ENCODE assay signal across 21 cellular contexts in genomic region chr17:82927661-82928601, GRCh38.
DNase-seq lines count a peak whose midpoint lies in the region; ATAC-seq, FAIRE-seq and TF ChIP-seq lines count a peak whose summit lies in the region.
"Had no signal": no experiment of that assay in that cellular context is flagged by ENCODE, and none has a peak within 500 bp of the region (broad histone marks: within the 10 kb centered on the region; RNA-seq: fewer than 3 reads in every experiment).

No MANE protein-coding gene starts in this region.

- no peak overlapping the region for H3K4me2 ChIP-seq in HepG2 (ENCODE audit: low read depth, low read length)

- no peak overlapping the region for H2AFZ ChIP-seq in HepG2 (ENCODE audit: low read length)

- H3K27me3 ChIP-seq in right atrium auricular region (no peaks in the 10 kb centered on the region), SJCRH30 (no peaks in the 10 kb centered on the region), HepG2 (ENCODE audit: control insufficient read depth in 1 of 2, insufficient read depth in 2 of 2, low read length in 2 of 2) (no peaks in the 10 kb centered on the region), spleen (replicated peaks in 1 of 7) (no peaks in the 10 kb centered on the region)
- H3K27me3 ChIP-seq: MG63 had no signal

- intact Hi-C loops in Right ventricle myocardium superior (cut with DNase I): no loop called here
- intact Hi-C loops in HepG2 (cut with micrococcal nuclease; ENCODE audit: unreplicated experiment): no loop called here
- intact Hi-C loops in spleen (cut with DNase I; ENCODE audit: low total_unique reads): no loop called here

- H3K36me3 ChIP-seq in right atrium auricular region: peaks cover 77% of the 10 kb centered on the region
- peaks cover 84% of the 10 kb centered on the region for H3K36me3 ChIP-seq in SJCRH30
- peaks cover 36 to 61% of the 10 kb centered on the region in 2 experiments for H3K36me3 ChIP-seq in HepG2 (replicated peaks in 1 of 2; ENCODE audit: control insufficient read depth in 1 of 2, insufficient read depth in 2 of 2, low read length in 2 of 2)
- H3K36me3 ChIP-seq in spleen: peaks cover 2 to 100% (median 84%) of the 10 kb centered on the region in 6 donors

- H3K4me3 ChIP-seq in right atrium auricular region (no peak overlapping the region), SJCRH30 (no peak overlapping the region), HepG2 (replicated peaks in 1 of 3; ENCODE audit: insufficient read depth in 1 of 3, low read depth in 2 of 3, low read length in 3 of 3) (no peak overlapping the region), spleen (no peak overlapping the region), coronary artery (no peak overlapping the region)
- H3K4me3 ChIP-seq: MG63 had no signal

- TF ChIP-seq CTCF in right atrium auricular region (IDR thresholded peaks at IDR 0.05) (no peak), HepG2 (CRISPR knock-in tag; IDR thresholded peaks at IDR 0.05) (no peak), spleen (IDR thresholded peaks at IDR 0.05 in 8 of 11, conservative IDR thresholded peaks at IDR 0.05 in 3 of 11) (no peak), coronary artery (IDR thresholded peaks at IDR 0.05) (no peak)

- in situ Hi-C loops in HepG2 (cut with HindIII; ENCODE audit: extremely low pct_ligation_motif_present, low pct_unique_long_range_greater_than_20kb): loop anchor here (5.0 kb wide), 1 partner anchor 146 kb away; no protein-coding TSS in a partner anchor

- TF ChIP-seq EP300 in HepG2 (IDR thresholded peaks at IDR 0.05; ENCODE audit: low read depth in 2 of 2, low read length in 2 of 2): no peak
- no peak for TF ChIP-seq EP300 in HepG2 (CRISPR knock-in tag; IDR thresholded peaks at IDR 0.05; ENCODE audit: borderline replicate concordance)

- DNase-seq in Right ventricle myocardium superior (peak; percentile 40), right atrium auricular region (ENCODE audit: low spot score) (no peak), SJCRH30 (peak; percentile 64 to 68), HepG2 (ENCODE audit: low spot score) (no peak), spleen (peak; percentile 59), coronary artery (ENCODE audit: low spot score) (no peak), HuH-7.5 (ENCODE audit: low spot score) (no peak)
- no peak for DNase-seq in stimulated activated CD4-positive, alpha-beta T cell treated with anti-CD3 and anti-CD28 coated beads, Interleukin-1b, Interleukin-23, amount 100 ng/mL, for 48 hours
- DNase-seq: 8988T; C1 segment of cervical spinal cord; COR-L47; DMS153; H9; MG63; NCI-H1092 treated with DMSO at 0.1 percent for 48 hours; NCI-H1694; NCI-H2107; NCI-H226; NCI-H526 treated with DMSO at 0.1 percent for 48 hours; NK-92 treated with Interleukin-12 subunit alpha and Interleukin-12 subunit beta, amount 100 ng/mL, for 24 hours had no signal

- CTCF ChIA-PET in HepG2 (lab: Yijun Ruan, JAX; ENCODE audit: low intra/inter-chr PET ratio, low total read pairs): no interaction called here

- H3K9me3 ChIP-seq in right atrium auricular region (no peaks in the 10 kb centered on the region), SJCRH30 (replicated peaks) (no peaks in the 10 kb centered on the region), HepG2 (ENCODE audit: low read length) (no peaks in the 10 kb centered on the region), spleen (no peaks in the 10 kb centered on the region)
- H3K9me3 ChIP-seq: MG63 had no signal

- H4K20me1 ChIP-seq in HepG2 (ENCODE audit: insufficient read depth, low read length): no peaks in the 10 kb centered on the region

- no peak overlapping the region for H3K27ac ChIP-seq in right atrium auricular region
- no peak overlapping the region for H3K27ac ChIP-seq in SJCRH30
- H3K27ac ChIP-seq in HepG2 (ENCODE audit: extremely low read length, insufficient read depth, low read length): no peak overlapping the region
- no peak overlapping the region for H3K27ac ChIP-seq in spleen
- H3K27ac ChIP-seq in coronary artery: no peak overlapping the region
- H3K27ac ChIP-seq: RWPE1 had no signal

- no peak for TF ChIP-seq RAD21 in HepG2 (CRISPR knock-in tag; IDR thresholded peaks at IDR 0.05)

- ATAC-seq in Right ventricle myocardium superior (ENCODE audit: poor library complexity) (no peak), HepG2 (no peak)

- POLR2A ChIA-PET in HepG2 (lab: Yijun Ruan, JAX): no interaction called here

- H3K4me1 ChIP-seq in right atrium auricular region (no peaks in the 10 kb centered on the region), SJCRH30 (peaks cover 5% of the 10 kb centered on the region), HepG2 (ENCODE audit: insufficient read depth, low read length) (no peaks in the 10 kb centered on the region; the same call in 1 of the 2 replicates), spleen (peaks cover 0 to 10% (median 0%) of the 10 kb centered on the region in 6 donors)

- BruUV-seq in HepG2 (replicated peaks; lab: Mats Ljungman, UMichigan): no TSS peak

- FAIRE-seq in HepG2 (lab: Jason Lieb, UNC): no peak

- no peak for TF ChIP-seq POLR2A in HepG2 (IDR thresholded peaks at IDR 0.05; ENCODE audit: insufficient read depth in 1 of 2, low read depth in 2 of 2, low read length in 2 of 2)
- TF ChIP-seq POLR2A in spleen (IDR thresholded peaks at IDR 0.05): no peak

- H3K79me2 ChIP-seq in HepG2 (ENCODE audit: insufficient read depth, low read length): no peaks in the 10 kb centered on the region

- no peak overlapping the region for H3K9ac ChIP-seq in HepG2 (ENCODE audit: insufficient read depth, low read depth, low read length)

- 98% methylated on average over 16 of the region's 34 CpGs for WGBS in HepG2 (ENCODE audit: low lambda C conversion rate)
- 90 to 96% (median 94%) methylated on average over 20 to 34 of the region's 34 CpGs for WGBS in spleen, 5 donors

TF ChIP-seq in HepG2, 621 proteins besides CTCF, POLR2A, EP300 and RAD21:
- no peak for TF ChIP-seq SRSF4 (IDR thresholded peaks at IDR 0.05; ENCODE audit: low read depth, low read length, poor library complexity, severe bottlenecking)
- TF ChIP-seq KDM1A (CRISPR knock-in tag; IDR thresholded peaks at IDR 0.05): no peak
- no peak for TF ChIP-seq NCOA2 (CRISPR knock-in tag; IDR thresholded peaks at IDR 0.05)
- no peak for TF ChIP-seq ERF (CRISPR knock-in tag; IDR thresholded peaks at IDR 0.05)
- peak; percentile 17 for TF ChIP-seq AGO2 (optimal IDR thresholded peaks at IDR 0.05; ENCODE audit: low read depth, low read length)
- TF ChIP-seq ZNF768 (CRISPR knock-in tag; IDR thresholded peaks at IDR 0.05): peak; percentile 85

Comparison
In these comparisons a context has a peak if more than half of its experiments do, and no peak if none do; other contexts are left out.
1. DNase-seq: peak in Right ventricle myocardium superior (single experiment), SJCRH30 (2 of 2) and spleen (single experiment); none in right atrium auricular region (single experiment), HepG2 (single experiment), coronary artery (single experiment), stimulated activated CD4-positive, alpha-beta T cell treated with anti-CD3 and anti-CD28 coated beads, Interleukin-1b, Interleukin-23, amount 100 ng/mL, for 48 hours (single experiment) and HuH-7.5 (single experiment).